In the genomic region with DNA sequence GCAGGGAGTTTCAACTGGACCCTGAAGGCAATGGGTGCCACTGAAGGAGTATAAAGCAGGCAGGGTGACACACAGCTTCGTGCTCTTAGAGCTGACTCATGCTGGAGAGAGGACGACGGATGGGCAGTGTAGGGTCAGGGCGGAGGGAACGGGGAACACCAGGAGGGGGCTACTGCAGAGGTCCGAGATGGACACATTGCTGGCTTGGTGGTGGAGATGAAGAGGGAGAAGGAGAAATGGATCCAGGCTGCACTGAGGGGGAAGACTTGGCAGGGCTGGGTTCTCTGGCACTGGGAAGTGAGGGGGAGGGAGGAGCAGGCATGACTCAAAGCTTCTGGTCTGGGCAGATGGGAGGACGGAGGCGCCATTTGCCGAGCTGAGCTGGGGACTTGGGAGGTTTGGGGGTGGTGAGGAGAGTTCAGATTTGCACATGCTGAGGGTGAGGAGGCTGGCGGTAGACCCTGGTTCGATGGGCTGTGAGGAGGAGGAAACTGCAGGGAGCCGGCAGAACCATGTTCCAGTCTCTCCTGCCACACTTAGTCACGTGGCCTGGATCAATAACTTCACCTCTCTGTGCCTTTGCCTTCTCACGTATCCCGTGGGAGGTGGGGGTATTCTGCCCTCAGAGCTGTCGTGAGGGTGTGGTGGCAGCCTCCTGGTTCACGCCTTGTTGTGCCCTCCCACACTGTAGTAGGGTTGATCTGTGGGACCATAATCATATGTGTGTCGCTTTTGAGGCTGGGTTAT, we compare ENCODE assay signal across 1 cellular context.
TF ChIP-seq lines count a peak whose summit lies in the region.

No MANE protein-coding gene starts in this region.

TF ChIP-seq in H1, 55 proteins besides CTCF, POLR2A, EP300 and RAD21:
- no peak for TF ChIP-seq SAP30 (IDR thresholded peaks at IDR 0.05; ENCODE audit: insufficient read depth, insufficient replicate concordance, low read length)
- TF ChIP-seq, protein P1, sequence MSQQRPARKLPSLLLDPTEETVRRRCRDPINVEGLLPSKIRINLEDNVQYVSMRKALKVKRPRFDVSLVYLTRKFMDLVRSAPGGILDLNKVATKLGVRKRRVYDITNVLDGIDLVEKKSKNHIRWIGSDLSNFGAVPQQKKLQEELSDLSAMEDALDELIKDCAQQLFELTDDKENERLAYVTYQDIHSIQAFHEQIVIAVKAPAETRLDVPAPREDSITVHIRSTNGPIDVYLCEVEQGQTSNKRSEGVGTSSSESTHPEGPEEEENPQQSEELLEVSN (IDR thresholded peaks at IDR 0.05), result peak; percentile 11; the same call in 1 of the 2 replicates
